15 cellular contexts compared by ENCODE assay signal in the genomic region with DNA sequence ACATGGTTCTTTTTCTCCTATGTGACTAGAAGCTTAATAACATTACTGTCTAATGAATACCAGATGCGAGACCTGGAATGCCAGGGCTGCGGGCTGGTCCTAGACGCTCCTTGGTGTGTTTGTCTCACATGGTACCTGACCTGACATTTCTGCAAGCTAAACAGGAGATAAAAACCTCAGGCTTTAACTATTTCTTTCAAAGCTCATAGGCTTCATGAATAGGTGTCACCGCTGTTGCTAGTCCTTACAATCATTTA.
"Had no signal": no experiment of that assay in that cellular context is flagged by ENCODE, and none has a peak within 500 bp of the region (broad histone marks: within the 10 kb centered on the region; RNA-seq: fewer than 3 reads in every experiment).

No MANE protein-coding gene starts in this region.

- H3K4me3 ChIP-seq: cardiac muscle cell, suprapubic skin, upper lobe of left lung had no signal

- H3K27me3 ChIP-seq: cardiac muscle cell, upper lobe of left lung had no signal

- H3K27ac Mint-ChIP-seq: activated naive CD4-positive, alpha-beta T cell treated with anti-CD3 and anti-CD28 coated beads for 36 hours; activated naive CD8-positive, alpha-beta T cell treated with anti-CD3 and anti-CD28 coated beads, Interleukin-2, amount 50 U/mL, for 24 hours; memory B cell; natural killer cell treated with Interleukin-12 subunit alpha and Interleukin-12 subunit beta and Interleukin-15 and Interleukin-18, amount 100 ng/mL, for 72 hours had no signal

- ATAC-seq: activated naive CD8-positive, alpha-beta T cell treated with anti-CD3 and anti-CD28 coated beads, Interleukin-2, amount 50 U/mL, for 24 hours had no signal

- H3K27ac ChIP-seq: cardiac muscle cell, suprapubic skin, upper lobe of left lung had no signal

- H3K9me3 Mint-ChIP-seq: activated naive CD4-positive, alpha-beta T cell treated with anti-CD3 and anti-CD28 coated beads for 36 hours; activated naive CD8-positive, alpha-beta T cell treated with anti-CD3 and anti-CD28 coated beads, Interleukin-2, amount 50 U/mL, for 24 hours; memory B cell; natural killer cell treated with Interleukin-12 subunit alpha and Interleukin-12 subunit beta and Interleukin-15 and Interleukin-18, amount 100 ng/mL, for 72 hours had no signal

- DNase-seq: activated CD4-positive, CD25-positive, alpha-beta regulatory T cell treated with anti-CD3 and anti-CD28 coated beads, Interleukin-2, amount 50 U/mL, for 72 hours; activated naive CD4-positive, alpha-beta T cell treated with anti-CD3 and anti-CD28 coated beads for 36 hours; activated naive CD8-positive, alpha-beta T cell treated with anti-CD3 and anti-CD28 coated beads, Interleukin-2, amount 50 U/mL, for 24 hours; kidney glomerular epithelial cell; left ventricle myocardium superior; posterior cingulate gyrus; retina; stimulated activated CD4-positive, alpha-beta T cell treated with anti-CD3 and anti-CD28 coated beads, Interleukin-4, amount 100 ng/mL, for 24 hours; stimulated activated naive CD4-positive, alpha-beta T cell; T1000; upper lobe of left lung had no signal

- H3K4me3 Mint-ChIP-seq: activated naive CD4-positive, alpha-beta T cell treated with anti-CD3 and anti-CD28 coated beads for 36 hours; activated naive CD8-positive, alpha-beta T cell treated with anti-CD3 and anti-CD28 coated beads, Interleukin-2, amount 50 U/mL, for 24 hours; memory B cell had no signal

- H3K36me3 ChIP-seq: cardiac muscle cell, suprapubic skin, upper lobe of left lung had no signal

- H3K36me3 Mint-ChIP-seq: memory B cell; natural killer cell treated with Interleukin-12 subunit alpha and Interleukin-12 subunit beta and Interleukin-15 and Interleukin-18, amount 100 ng/mL, for 72 hours had no signal

- H3K9me3 ChIP-seq: suprapubic skin, upper lobe of left lung had no signal

- H3K4me1 ChIP-seq: upper lobe of left lung had no signal
